8 cellular contexts compared by ENCODE assay signal in genomic region chr6:139376054-139376355, GRCh38. TPM values are rescaled to one million over a fixed set of nuclear protein-coding genes. Genes with fewer than 3 reads are reported as not detected.
DNase-seq lines count a peak whose midpoint lies in the region; ATAC-seq and TF ChIP-seq lines count a peak whose summit lies in the region.

No MANE protein-coding gene starts in this region.

- H3K4me1 ChIP-seq in foreskin keratinocyte = peaks cover 7% of the 10 kb centered on the region

- no peak overlapping the region for H3K27ac Mint-ChIP-seq in activated naive CD4-positive, alpha-beta T cell treated with anti-CD3 and anti-CD28 coated beads for 36 hours
- peak overlapping the region; percentile 99 for H3K27ac Mint-ChIP-seq in WTC11

- no peaks in the 10 kb centered on the region for H3K27me3 ChIP-seq in foreskin keratinocyte

- ATAC-seq in WTC11 (no peak), foreskin keratinocyte (no peak), sciatic nerve (peak; percentile 3), GM21367 (IDR thresholded peaks at IDR 0.05; ENCODE audit: unreplicated experiment) (no peak), HG02759 (IDR thresholded peaks at IDR 0.05; ENCODE audit: unreplicated experiment) (no peak)

- DNase-seq in activated naive CD4-positive, alpha-beta T cell treated with anti-CD3 and anti-CD28 coated beads for 36 hours = peak; percentile 32
- DNase-seq in activated naive CD4-positive, alpha-beta T cell treated with Interleukin-2 at 50 U/mL for 16 hours = no peak
- DNase-seq in WTC11 (ENCODE audit: low spot score) (no peak), foreskin keratinocyte (no peak), sciatic nerve (ENCODE audit: low spot score) (no peak), HPDE6-E6E7 (ENCODE audit: extremely low spot score) (no peak)

- CTCF ChIA-PET in activated naive CD4-positive, alpha-beta T cell treated with anti-CD3 and anti-CD28 coated beads for 36 hours (lab: Charles Lee) = interaction anchor here (1.0 kb wide), 2 partner anchors 12 to 242 kb away, joined by 4 read pairs; no protein-coding TSS in a partner anchor
- CTCF ChIA-PET in WTC11 (lab: Charles Lee) = interaction anchor here (1.2 to 3.4 kb wide), 3 partner anchors 12 to 512 kb away, joined by 4 to 13 read pairs (median 4); no protein-coding TSS in a partner anchor

- peak overlapping the region; percentile 96 for H3K4me3 Mint-ChIP-seq in activated naive CD4-positive, alpha-beta T cell treated with anti-CD3 and anti-CD28 coated beads for 36 hours
- peak overlapping the region; percentile 72 for H3K4me3 Mint-ChIP-seq in WTC11

- peaks cover 17% of the 10 kb centered on the region for H3K36me3 Mint-ChIP-seq in activated naive CD4-positive, alpha-beta T cell treated with anti-CD3 and anti-CD28 coated beads for 36 hours (ENCODE audit: low read depth)
- peaks cover 25% of the 10 kb centered on the region for H3K36me3 Mint-ChIP-seq in WTC11

- peak overlapping the region; percentile 60 for H3K27ac ChIP-seq in foreskin keratinocyte

- no peaks in the 10 kb centered on the region for H3K27me3 Mint-ChIP-seq in activated naive CD4-positive, alpha-beta T cell treated with anti-CD3 and anti-CD28 coated beads for 36 hours (ENCODE audit: low read depth)
- H3K27me3 Mint-ChIP-seq in WTC11 (ENCODE audit: low read depth) = no peaks in the 10 kb centered on the region

- POLR2A ChIA-PET in WTC11 (lab: Charles Lee) = interaction anchor here (1.6 to 3.4 kb wide), 3 partner anchors 8 to 157 kb away, joined by 7 to 27 read pairs (median 9); no protein-coding TSS in a partner anchor

- H3K9me3 Mint-ChIP-seq in activated naive CD4-positive, alpha-beta T cell treated with anti-CD3 and anti-CD28 coated beads for 36 hours = no peaks in the 10 kb centered on the region
- peaks cover 7% of the 10 kb centered on the region for H3K9me3 Mint-ChIP-seq in WTC11

- TF ChIP-seq CTCF in WTC11 (IDR thresholded peaks at IDR 0.05) (no peak), foreskin keratinocyte (conservative IDR thresholded peaks at IDR 0.05) (no peak)

- H3K4me1 Mint-ChIP-seq in activated naive CD4-positive, alpha-beta T cell treated with anti-CD3 and anti-CD28 coated beads for 36 hours (ENCODE audit: low read depth) = peaks cover 26% of the 10 kb centered on the region
- peaks cover 26% of the 10 kb centered on the region for H3K4me1 Mint-ChIP-seq in WTC11

- intact Hi-C loops in activated naive CD4-positive, alpha-beta T cell treated with anti-CD3 and anti-CD28 coated beads for 36 hours (cut with micrococcal nuclease) = loop anchor here (5.0 kb wide), 1 partner anchor 1776 kb away; no protein-coding TSS in a partner anchor
- intact Hi-C loops in sciatic nerve (cut with DNase I) = no loop called here

TF ChIP-seq in WTC11, 78 proteins besides CTCF, POLR2A, EP300 and RAD21 (continues in another document):
- TF ChIP-seq IRF1 (CRISPR knock-in tag; IDR thresholded peaks at IDR 0.05) = no peak
- no peak for TF ChIP-seq ZBTB21 (CRISPR knock-in tag; IDR thresholded peaks at IDR 0.05; ENCODE audit: borderline replicate concordance)
- TF ChIP-seq ZNF512 (CRISPR knock-in tag; IDR thresholded peaks at IDR 0.05; ENCODE audit: borderline replicate concordance) = no peak
- TF ChIP-seq ZNF396 (CRISPR knock-in tag; IDR thresholded peaks at IDR 0.05; ENCODE audit: borderline replicate concordance) = no peak
- TF ChIP-seq ZSCAN18 (CRISPR knock-in tag; IDR thresholded peaks at IDR 0.05) = no peak
- TF ChIP-seq AFF4 (CRISPR knock-in tag; IDR thresholded peaks at IDR 0.05; ENCODE audit: borderline replicate concordance) = no peak
- no peak for TF ChIP-seq SMAD4 (CRISPR knock-in tag; IDR thresholded peaks at IDR 0.05)
- TF ChIP-seq SOX15 (CRISPR knock-in tag; IDR thresholded peaks at IDR 0.05) = no peak
- TF ChIP-seq STAT6 (CRISPR knock-in tag; conservative IDR thresholded peaks at IDR 0.05; ENCODE audit: low read depth) = no peak

RNA-seq across cellular contexts. Expression of gene CITED2, which starts 1.6 kb away (rescaled TPM):
- 10 to 100 TPM; 22.9 to 23.8 TPM for total RNA-seq in activated naive CD4-positive, alpha-beta T cell treated with anti-CD3 and anti-CD28 coated beads for 36 hours
- total RNA-seq in WTC11 (2021) = 63.4 to 82.3 TPM (median 81.8 TPM) in 3 replicates
- total RNA-seq in foreskin keratinocyte = 9.8 and 13.8 TPM in 2 replicates
- 7.9 and 11.0 TPM in 2 replicates for polyA plus RNA-seq in foreskin keratinocyte
- total RNA-seq in sciatic nerve = 187 TPM
